In the genomic region with DNA sequence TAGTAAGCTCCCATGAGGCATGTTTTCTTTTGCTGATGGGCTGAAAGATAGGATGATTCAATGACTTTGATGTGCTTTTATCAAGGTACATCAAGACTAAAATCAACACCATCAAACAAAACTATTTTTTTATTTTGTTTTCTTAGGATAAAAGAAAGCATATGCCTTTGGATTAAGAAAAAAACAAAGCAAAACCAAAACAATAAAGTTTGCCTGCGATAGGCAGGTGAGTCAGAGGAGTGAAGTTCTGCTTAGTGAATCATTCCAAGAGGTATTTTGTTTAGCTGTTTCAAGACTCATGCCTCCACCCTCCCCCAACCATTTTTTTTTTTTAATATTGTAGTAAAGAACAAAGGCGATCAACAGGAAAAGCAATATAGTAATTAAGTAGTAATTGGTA, we compare ENCODE assay signal across 17 cellular contexts.
A peak's percentile ranks its signal among the peaks of the same experiment; 100 is the strongest.
DNase-seq lines count a peak whose midpoint lies in the region; ATAC-seq and TF ChIP-seq lines count a peak whose summit lies in the region.
"Had no signal": no experiment of that assay in that cellular context is flagged by ENCODE, and none has a peak within 500 bp of the region (broad histone marks: within the 10 kb centered on the region; RNA-seq: fewer than 3 reads in every experiment).

No MANE protein-coding gene starts in this region.

- H3F3A ChIP-seq in PC-3 (ENCODE audit: low read length, unreplicated experiment) = no peaks in the 10 kb centered on the region

- no TSS peak for BruUV-seq in PC-3 (replicated peaks; lab: Mats Ljungman, UMichigan)

- H3K4me3 ChIP-seq in HEK293 (ENCODE audit: low read depth, low read length) (no peak overlapping the region), PC-3 (ENCODE audit: low read length) (peak overlapping the region; percentile 58), epithelial cell of esophagus (ENCODE audit: low read length) (peak overlapping the region; percentile 10), retinal pigment epithelial cell (ENCODE audit: low read length) (peak overlapping the region; percentile 22), colonic mucosa (no peak overlapping the region), psoas muscle (no peak overlapping the region)
- H3K4me3 ChIP-seq: esophagus muscularis mucosa, tibial nerve had no signal

- peak overlapping the region; percentile 20; the same call in 1 of the 2 replicates for H3K9ac ChIP-seq in PC-3 (ENCODE audit: low read length)
- H3K9ac ChIP-seq in colonic mucosa (ENCODE audit: low read depth in 2 of 2, low read length in 2 of 2) = no peak overlapping the region
- H3K9ac ChIP-seq: KMS-11 had no signal

- no peaks in the 10 kb centered on the region for H3K36me3 ChIP-seq in HEK293 (ENCODE audit: control insufficient read depth in 2 of 2, insufficient read depth in 1 of 2, low read length in 2 of 2)
- H3K36me3 ChIP-seq in PC-3 (ENCODE audit: low read depth, low read length) = no peaks in the 10 kb centered on the region
- H3K36me3 ChIP-seq in colonic mucosa = no peaks in the 10 kb centered on the region
- no peaks in the 10 kb centered on the region for H3K36me3 ChIP-seq in psoas muscle (ENCODE audit: insufficient read depth in 1 of 2, low read depth in 1 of 2)
- H3K36me3 ChIP-seq: esophagus muscularis mucosa, tibial nerve had no signal

- intact Hi-C loops in PC-3 (cut with micrococcal nuclease) = no loop called here
- intact Hi-C loops in colonic mucosa (cut with DNase I) = no loop called here
- intact Hi-C loops in psoas muscle (cut with DNase I) = no loop called here

- ATAC-seq in PC-3 (peak; percentile 68), psoas muscle (no peak)
- ATAC-seq: natural killer cell treated with Interleukin-12 subunit alpha and Interleukin-12 subunit beta and Interleukin-15 and Interleukin-18, amount 100 ng/mL, for 72 hours had no signal

- TF ChIP-seq CTCF in HEK293 (tag by site-specific recombination; IDR thresholded peaks at IDR 0.05) = no peak
- no peak for TF ChIP-seq CTCF in PC-3 (conservative IDR thresholded peaks at IDR 0.05; ENCODE audit: low read depth, low read length)
- TF ChIP-seq CTCF in epithelial cell of esophagus (IDR thresholded peaks at IDR 0.05; ENCODE audit: insufficient read depth, low read depth, low read length, missing control alignments) = no peak
- TF ChIP-seq CTCF in retinal pigment epithelial cell (conservative IDR thresholded peaks at IDR 0.05; ENCODE audit: low read depth, low read length) = no peak
- TF ChIP-seq CTCF in colonic mucosa (IDR thresholded peaks at IDR 0.05) = no peak
- TF ChIP-seq CTCF in psoas muscle (IDR thresholded peaks at IDR 0.05) = no peak

- H3K79me2 ChIP-seq in PC-3 (ENCODE audit: low read length) = no peaks in the 10 kb centered on the region

- peak; percentile 64 for DNase-seq in PC-3
- DNase-seq in epithelial cell of esophagus (ENCODE audit: low read depth) = peak; percentile 84
- DNase-seq in retinal pigment epithelial cell (ENCODE audit: low read depth) = peak; percentile 60
- DNase-seq in globus pallidus (ENCODE audit: low spot score) = no peak
- DNase-seq in C1 segment of cervical spinal cord (lab: John Stamatoyannopoulos, UW) = no peak
- DNase-seq in colonic mucosa = no peak
- DNase-seq in psoas muscle = no peak
- DNase-seq: activated T-cell treated with anti-CD3 and anti-CD28 coated beads, Interleukin-2, amount 50 U/mL, for 1 hour; DMS 273 treated with DMSO at 0.1 percent for 48 hours; GOT3; immature natural killer cell; SHP77 had no signal

- H2AFZ ChIP-seq in PC-3 (ENCODE audit: low read length) = peak overlapping the region; percentile 61

- POLR2A ChIA-PET in HEK293 (lab: Yijun Ruan, JAX) = no interaction called here
- POLR2A ChIA-PET in PC-3 (lab: Charles Lee; ENCODE audit: unreplicated experiment) = no interaction called here

- CTCF ChIA-PET in HEK293 (lab: Yijun Ruan, JAX) (interaction anchor here (0.7 kb wide), 1 partner anchor 324 kb away, joined by 3 read pairs; no protein-coding TSS in a partner anchor), PC-3 (lab: Charles Lee) (no interaction called here)

- no peaks in the 10 kb centered on the region for H3K27me3 ChIP-seq in PC-3 (ENCODE audit: low read length)
- no peaks in the 10 kb centered on the region for H3K27me3 ChIP-seq in colonic mucosa
- peaks cover 0 to 3% (median 0%) of the 10 kb centered on the region in 3 donors for H3K27me3 ChIP-seq in psoas muscle (ENCODE audit: insufficient read depth in 3 of 3, low read length in 2 of 3)
- H3K27me3 ChIP-seq: tibial nerve had no signal

- H3K9me3 ChIP-seq in HEK293 (ENCODE audit: control insufficient read depth, insufficient read depth, low read depth, low read length) (no peaks in the 10 kb centered on the region), PC-3 (ENCODE audit: low read length) (no peaks in the 10 kb centered on the region), colonic mucosa (no peaks in the 10 kb centered on the region), psoas muscle (no peaks in the 10 kb centered on the region)
- H3K9me3 ChIP-seq: esophagus muscularis mucosa, tibial nerve had no signal

- peak overlapping the region; percentile 79 for H3K4me2 ChIP-seq in PC-3 (ENCODE audit: low read length)
- H3K4me2 ChIP-seq: KMS-11 had no signal

- no peaks in the 10 kb centered on the region for H4K20me1 ChIP-seq in PC-3 (ENCODE audit: low read length)

- H3K27ac ChIP-seq in HEK293 (ENCODE audit: extremely low read depth, low read depth, low read length) (no peak overlapping the region), PC-3 (ENCODE audit: low read length) (no peak overlapping the region), colonic mucosa (no peak overlapping the region), psoas muscle (no peak overlapping the region)
- H3K27ac ChIP-seq: esophagus muscularis mucosa, KMS-11, tibial nerve had no signal

- H3K4me1 ChIP-seq in HEK293 (ENCODE audit: control insufficient read depth, insufficient read depth, low read length) = no peaks in the 10 kb centered on the region
- H3K4me1 ChIP-seq in PC-3 (ENCODE audit: insufficient read depth, low read length) = no peaks in the 10 kb centered on the region
- H3K4me1 ChIP-seq in colonic mucosa = no peaks in the 10 kb centered on the region
- H3K4me1 ChIP-seq in psoas muscle = no peaks in the 10 kb centered on the region
- H3K4me1 ChIP-seq: esophagus muscularis mucosa, tibial nerve had no signal

- no peaks in the 10 kb centered on the region for H3K9me2 ChIP-seq in PC-3 (replicated peaks; ENCODE audit: low read length)

- WGBS in psoas muscle, 3 donors = 48 to 59% (median 56%) methylated on average over 2 of the region's 2 CpGs

TF ChIP-seq in HEK293, 187 proteins besides CTCF, POLR2A, EP300 and RAD21:
- peak; percentile 63; the same call in 1 of the 2 replicates for TF ChIP-seq TCF7L2 (IDR thresholded peaks at IDR 0.05; ENCODE audit: borderline replicate concordance, low read depth, low read length)
- no peak for TF ChIP-seq ZNF169 (tag by site-specific recombination; IDR thresholded peaks at IDR 0.05)

Comparison
In these comparisons a context has a peak if more than half of its experiments do, and no peak if none do; other contexts are left out.
1. H3K4me3 ChIP-seq: peak in PC-3 (single experiment), epithelial cell of esophagus (single experiment) and retinal pigment epithelial cell (single experiment); none in HEK293 (single experiment), colonic mucosa (single experiment) and psoas muscle (single experiment).
2. DNase-seq: peak in PC-3 (single experiment), epithelial cell of esophagus (single experiment) and retinal pigment epithelial cell (single experiment); none in globus pallidus (single experiment), C1 segment of cervical spinal cord (0 of 14), colonic mucosa (single experiment) and psoas muscle (0 of 2).